In genomic region chr6:161011509-161012480, GRCh38 we compare ENCODE assay signal across 16 cellular contexts. TPM values are rescaled to one million over a fixed set of nuclear protein-coding genes. Genes with fewer than 3 reads are reported as not detected.
DNase-seq lines count a peak whose midpoint lies in the region; ATAC-seq and TF ChIP-seq lines count a peak whose summit lies in the region.
"Had no signal": no experiment of that assay in that cellular context is flagged by ENCODE, and none has a peak within 500 bp of the region (broad histone marks: within the 10 kb centered on the region; RNA-seq: fewer than 3 reads in every experiment).

No MANE protein-coding gene starts in this region.

- no peak overlapping the region for H2BK5ac ChIP-seq in mesenchymal stem cell (ENCODE audit: low read depth, low read length, poor library complexity, severe bottlenecking)

- H3K4ac ChIP-seq in mesenchymal stem cell (ENCODE audit: low read depth in 1 of 2, low read length in 2 of 2), result peak overlapping the region in 1 of 2 experiments; percentile 11

- no peak overlapping the region for H3K4me3 Mint-ChIP-seq in activated CD4-positive, alpha-beta T cell treated with anti-CD3 and anti-CD28 coated beads, Interleukin-2, amount 10 ng/mL, durations not matched to agents 24 days and 14 days
- H3K4me3 Mint-ChIP-seq: activated T-helper 1 cell treated with anti-CD3 and anti-CD28 coated beads, Interleukin-12 subunit alpha, Interleukin-12 subunit beta, Interleukin-2, Interleukin-4 antibody, amounts not matched to agents 30 ng/mL and 10 ng/mL and 1 ng/mL, durations not matched to agents 14 hours and 24 hours and 36 hours; natural killer cell treated with Interleukin-12 subunit alpha and Interleukin-12 subunit beta and Interleukin-15 and Interleukin-18, amount 100 ng/mL, for 72 hours; T-cell had no signal

- no peak overlapping the region for H4K91ac ChIP-seq in mesenchymal stem cell (ENCODE audit: low read length)

- no peaks in the 10 kb centered on the region for H3K27me3 Mint-ChIP-seq in activated CD4-positive, alpha-beta T cell treated with anti-CD3 and anti-CD28 coated beads, Interleukin-2, amount 10 ng/mL, durations not matched to agents 24 days and 14 days
- H3K27me3 Mint-ChIP-seq: natural killer cell treated with Interleukin-12 subunit alpha and Interleukin-12 subunit beta and Interleukin-15 and Interleukin-18, amount 100 ng/mL, for 72 hours; T-cell had no signal

- H3K9me3 ChIP-seq in fibroblast of lung (ENCODE audit: control insufficient read depth, insufficient read depth, low read depth, low read length) (no peaks in the 10 kb centered on the region), mesenchymal stem cell (ENCODE audit: control insufficient read depth, low read length) (no peaks in the 10 kb centered on the region), sigmoid colon (no peaks in the 10 kb centered on the region), MM.1S (replicated peaks; ENCODE audit: insufficient read depth, low read length) (no peaks in the 10 kb centered on the region)

- ATAC-seq in Right ventricle myocardium inferior (peak; percentile 76), HG03432 (IDR thresholded peaks at IDR 0.05; ENCODE audit: unreplicated experiment) (no peak)
- ATAC-seq: natural killer cell treated with Interleukin-12 subunit alpha and Interleukin-12 subunit beta and Interleukin-15 and Interleukin-18, amount 100 ng/mL, for 72 hours; T-cell had no signal

- TF ChIP-seq CTCF in fibroblast of lung (conservative IDR thresholded peaks at IDR 0.05 in 1 of 2, IDR thresholded peaks at IDR 0.05 in 1 of 2; ENCODE audit: low read depth in 1 of 2, low read length in 2 of 2) (no peak), sigmoid colon (IDR thresholded peaks at IDR 0.05) (no peak), MM.1S (IDR thresholded peaks at IDR 0.05; ENCODE audit: low read length) (no peak)

- peak overlapping the region; percentile 0 for H3K4me2 ChIP-seq in fibroblast of lung (ENCODE audit: extremely low read depth, insufficient read depth, low read length)
- no peak overlapping the region for H3K4me2 ChIP-seq in mesenchymal stem cell (ENCODE audit: low read length, poor library complexity, severe bottlenecking)
- no peak overlapping the region for H3K4me2 ChIP-seq in MM.1S (ENCODE audit: low read depth, low read length)

- H3K27ac ChIP-seq in fibroblast of lung (ENCODE audit: insufficient read depth, low read length), result no peak overlapping the region
- H3K27ac ChIP-seq in mesenchymal stem cell (ENCODE audit: low read length, poor library complexity, severe bottlenecking), result no peak overlapping the region
- H3K27ac ChIP-seq in sigmoid colon, result peak overlapping the region in 2 of 4 donors; percentile 56 to 68
- H3K27ac ChIP-seq in MM.1S (ENCODE audit: low read length), result no peak overlapping the region
- H3K27ac ChIP-seq: HL-60 had no signal

- no peaks in the 10 kb centered on the region for H3K9me3 Mint-ChIP-seq in activated CD4-positive, alpha-beta T cell treated with anti-CD3 and anti-CD28 coated beads, Interleukin-2, amount 10 ng/mL, durations not matched to agents 24 days and 14 days
- H3K9me3 Mint-ChIP-seq: activated T-helper 1 cell treated with anti-CD3 and anti-CD28 coated beads, Interleukin-12 subunit alpha, Interleukin-12 subunit beta, Interleukin-2, Interleukin-4 antibody, amounts not matched to agents 30 ng/mL and 10 ng/mL and 1 ng/mL, durations not matched to agents 14 hours and 24 hours and 36 hours; natural killer cell treated with Interleukin-12 subunit alpha and Interleukin-12 subunit beta and Interleukin-15 and Interleukin-18, amount 100 ng/mL, for 72 hours; T-cell had no signal

- H3K18ac ChIP-seq in mesenchymal stem cell (ENCODE audit: low read depth in 1 of 2, low read length in 2 of 2), result peak overlapping the region in 1 of 2 experiments; percentile 5

- intact Hi-C loops in Right ventricle myocardium inferior (cut with DNase I) (no loop called here), cardiac septum (cut with DNase I) (no loop called here), sigmoid colon (cut with DNase I) (no loop called here)
- intact Hi-C loops in activated CD4-positive, alpha-beta T cell treated with anti-CD3 and anti-CD28 coated beads, Interleukin-2, amount 10 ng/mL, durations not matched to agents 24 days and 14 days (cut with micrococcal nuclease), result no loop called here

- no peak overlapping the region for H3K4me3 ChIP-seq in fibroblast of lung (replicated peaks in 1 of 4; ENCODE audit: control extremely low read depth in 1 of 4, insufficient read depth in 1 of 4, low read depth in 3 of 4, low read length in 4 of 4)
- H3K4me3 ChIP-seq in mesenchymal stem cell (ENCODE audit: insufficient read depth in 1 of 2, low read depth in 1 of 2, low read length in 2 of 2), result peak overlapping the region in 1 of 2 experiments; percentile 29
- no peak overlapping the region for H3K4me3 ChIP-seq in sigmoid colon
- no peak overlapping the region for H3K4me3 ChIP-seq in MM.1S (ENCODE audit: low read length)

- 60% methylated on average over 7 of the region's 8 CpGs for WGBS in mesenchymal stem cell
- WGBS in sigmoid colon, 2 donors, result 75 to 76% methylated on average over 8 of the region's 8 CpGs

- H3K4me1 ChIP-seq in fibroblast of lung (ENCODE audit: control insufficient read depth, extremely low read depth, insufficient read depth, low read length), result peaks cover 10% of the 10 kb centered on the region
- H3K4me1 ChIP-seq in mesenchymal stem cell (ENCODE audit: control insufficient read depth, insufficient read depth, low read depth, low read length), result no peaks in the 10 kb centered on the region
- peaks cover 0 to 45% (median 34%) of the 10 kb centered on the region in 4 donors for H3K4me1 ChIP-seq in sigmoid colon
- no peaks in the 10 kb centered on the region for H3K4me1 ChIP-seq in MM.1S (ENCODE audit: low read length)

- H3K27ac Mint-ChIP-seq in activated CD4-positive, alpha-beta T cell treated with anti-CD3 and anti-CD28 coated beads, Interleukin-2, amount 10 ng/mL, durations not matched to agents 24 days and 14 days, result no peak overlapping the region
- H3K27ac Mint-ChIP-seq: activated T-helper 1 cell treated with anti-CD3 and anti-CD28 coated beads, Interleukin-12 subunit alpha, Interleukin-12 subunit beta, Interleukin-2, Interleukin-4 antibody, amounts not matched to agents 30 ng/mL and 10 ng/mL and 1 ng/mL, durations not matched to agents 14 hours and 24 hours and 36 hours; natural killer cell treated with Interleukin-12 subunit alpha and Interleukin-12 subunit beta and Interleukin-15 and Interleukin-18, amount 100 ng/mL, for 72 hours; T-cell had no signal

- TF ChIP-seq POLR2A in sigmoid colon (IDR thresholded peaks at IDR 0.05), result no peak

- no peak overlapping the region for H2AK5ac ChIP-seq in mesenchymal stem cell (ENCODE audit: low read length, severe bottlenecking)

- no peaks in the 10 kb centered on the region for H4K20me1 ChIP-seq in fibroblast of lung (ENCODE audit: control insufficient read depth, extremely low read depth, insufficient read depth, low read length)
- no peaks in the 10 kb centered on the region for H4K20me1 ChIP-seq in MM.1S (ENCODE audit: insufficient read depth, low read length)

- no peak overlapping the region for H3K14ac ChIP-seq in mesenchymal stem cell (ENCODE audit: low read length in 2 of 2)

- no peak overlapping the region for H4K8ac ChIP-seq in mesenchymal stem cell (ENCODE audit: low read length)

- no peak overlapping the region for H2BK12ac ChIP-seq in mesenchymal stem cell (ENCODE audit: low read length in 2 of 2)

- no peak overlapping the region for H2BK120ac ChIP-seq in mesenchymal stem cell (ENCODE audit: low read depth, low read length)

- H3F3A ChIP-seq in MM.1S (ENCODE audit: insufficient read depth, low read length), result no peaks in the 10 kb centered on the region

- H3K27me3 ChIP-seq in fibroblast of lung (ENCODE audit: control insufficient read depth, insufficient read depth, low read length), result no peaks in the 10 kb centered on the region
- no peaks in the 10 kb centered on the region for H3K27me3 ChIP-seq in mesenchymal stem cell (ENCODE audit: control insufficient read depth in 1 of 2, insufficient read depth in 1 of 2, low read length in 2 of 2)
- H3K27me3 ChIP-seq in sigmoid colon, result no peaks in the 10 kb centered on the region
- no peaks in the 10 kb centered on the region for H3K27me3 ChIP-seq in MM.1S (replicated peaks; ENCODE audit: insufficient read depth, low read length)

- TF ChIP-seq EP300 in sigmoid colon (IDR thresholded peaks at IDR 0.05), result no peak

- peaks cover 24% of the 10 kb centered on the region for H3K79me2 ChIP-seq in fibroblast of lung (ENCODE audit: control insufficient read depth, insufficient read depth, low read length)
- H3K79me2 ChIP-seq in MM.1S (ENCODE audit: low read length), result peaks cover 95% of the 10 kb centered on the region

- peaks cover 20% of the 10 kb centered on the region for H3K79me1 ChIP-seq in mesenchymal stem cell (replicated peaks; ENCODE audit: low read length, poor library complexity, severe bottlenecking)

- H3K9ac ChIP-seq in fibroblast of lung (ENCODE audit: insufficient read depth, low read length) (no peak overlapping the region), mesenchymal stem cell (ENCODE audit: low read length) (peak overlapping the region; percentile 72), MM.1S (ENCODE audit: low read length) (no peak overlapping the region)

- H3K36me3 ChIP-seq in fibroblast of lung (ENCODE audit: control insufficient read depth, insufficient read depth, low read length), result no peaks in the 10 kb centered on the region
- peaks cover 3 to 6% of the 10 kb centered on the region in 2 experiments for H3K36me3 ChIP-seq in mesenchymal stem cell (ENCODE audit: control insufficient read depth in 1 of 2, insufficient read depth in 2 of 2, low read depth in 1 of 2, low read length in 2 of 2)
- no peaks in the 10 kb centered on the region for H3K36me3 ChIP-seq in sigmoid colon
- no peaks in the 10 kb centered on the region for H3K36me3 ChIP-seq in MM.1S (replicated peaks; ENCODE audit: insufficient read depth, low read length)

- H3K9me2 ChIP-seq in MM.1S (replicated peaks; ENCODE audit: insufficient read depth, low read length), result no peaks in the 10 kb centered on the region

- H2AFZ ChIP-seq in fibroblast of lung (ENCODE audit: low read length) (no peak overlapping the region), mesenchymal stem cell (ENCODE audit: low read depth, low read length) (no peak overlapping the region), MM.1S (ENCODE audit: low read length) (no peak overlapping the region)

- DNase-seq in Right ventricle myocardium inferior (ENCODE audit: missing footprints), result no peak
- no peak for DNase-seq in cardiac septum (ENCODE audit: low spot score)
- peak; percentile 53 to 77 for DNase-seq in fibroblast of lung (ENCODE audit: low read depth in 2 of 2)
- no peak for DNase-seq in mesenchymal stem cell
- no peak for DNase-seq in sigmoid colon
- no peak for DNase-seq in MM.1S
- no peak for DNase-seq in activated CD4-positive, alpha-beta T cell treated with anti-CD3 and anti-CD28 coated beads, Interleukin-2, amount 10 ng/mL, durations not matched to agents 24 days and 14 days
- DNase-seq: activated CD4-positive, alpha-beta T cell treated with anti-CD3 and anti-CD28 coated beads for 4 hours; Calu3; kidney; T-cell; trophoblast cell had no signal

- no peaks in the 10 kb centered on the region for H3K36me3 Mint-ChIP-seq in activated CD4-positive, alpha-beta T cell treated with anti-CD3 and anti-CD28 coated beads, Interleukin-2, amount 10 ng/mL, durations not matched to agents 24 days and 14 days (ENCODE audit: low read depth)

- H2BK15ac ChIP-seq in mesenchymal stem cell (ENCODE audit: low read depth, poor library complexity, severe bottlenecking), result no peak overlapping the region

- peaks cover 5% of the 10 kb centered on the region for H3K4me1 Mint-ChIP-seq in activated CD4-positive, alpha-beta T cell treated with anti-CD3 and anti-CD28 coated beads, Interleukin-2, amount 10 ng/mL, durations not matched to agents 24 days and 14 days

- H3K23ac ChIP-seq in mesenchymal stem cell (ENCODE audit: low read length in 2 of 2), result no peak overlapping the region

RNA-seq across cellular contexts. Expression of gene MAP3K4, which starts 20.2 kb away (rescaled TPM):
- total RNA-seq in Right ventricle myocardium inferior (49.0 TPM), cardiac septum (30.9 TPM), fibroblast of lung (35.2 and 44.4 TPM in 2 replicates), sigmoid colon (10 to 100 TPM; 22.7 to 79.2 (median 27.5) TPM)
- polyA plus RNA-seq in fibroblast of lung (9.1 and 12.7 TPM in 2 replicates), sigmoid colon (10 to 100 TPM in 1 of 3 donors, 1 to 10 TPM in 2; 4.6 to 12.7 (median 9.0) TPM)
- polyA plus RNA-seq in fibroblast of lung (2012), result 8.4 and 10.7 TPM in 2 replicates
- polyA minus RNA-seq in fibroblast of lung (ENCODE audit: low replicate concordance), result 9.0 and 9.2 TPM in 2 replicates
- polyA plus RNA-seq in mesenchymal stem cell (2013, experiment 1 of 2), result 10.3 TPM
- polyA plus RNA-seq in mesenchymal stem cell (2013, experiment 2 of 2), result 8.7 TPM
- total RNA-seq in activated CD4-positive, alpha-beta T cell treated with anti-CD3 and anti-CD28 coated beads, Interleukin-2, amount 10 ng/mL, durations not matched to agents 24 days and 14 days, result 41.0 and 50.4 TPM in 2 replicates

Comparison
In these comparisons a context has a peak if more than half of its experiments do, and no peak if none do; other contexts are left out.
1. DNase-seq: peak in fibroblast of lung (2 of 2); none in Right ventricle myocardium inferior (single experiment), cardiac septum (single experiment), mesenchymal stem cell (single experiment), sigmoid colon (single experiment), MM.1S (single experiment) and activated CD4-positive, alpha-beta T cell treated with anti-CD3 and anti-CD28 coated beads, Interleukin-2, amount 10 ng/mL, durations not matched to agents 24 days and 14 days (single experiment).